17 cellular contexts compared by ENCODE assay signal in genomic region chr4:72546456-72546855, GRCh38. TPM values are rescaled to one million over a fixed set of nuclear protein-coding genes. Genes with fewer than 3 reads are reported as not detected.
DNase-seq lines count a peak whose midpoint lies in the region; FAIRE-seq and TF ChIP-seq lines count a peak whose summit lies in the region.
"Had no signal": no experiment of that assay in that cellular context is flagged by ENCODE, and none has a peak within 500 bp of the region (broad histone marks: within the 10 kb centered on the region; RNA-seq: fewer than 3 reads in every experiment).

No MANE protein-coding gene starts in this region.

- no peak overlapping the region for H3K9ac ChIP-seq in GM23248

- no peak for TF ChIP-seq POLR2A in uterus (IDR thresholded peaks at IDR 0.05)

- in situ Hi-C loops in GM23248 (cut with MboI) = no loop called here

- no peak overlapping the region for H3K4me3 ChIP-seq in AG09309 (ENCODE audit: control insufficient read depth, low read depth, low read length)
- H3K4me3 ChIP-seq in GM23248 = no peak overlapping the region
- H3K4me3 ChIP-seq in uterus = no peak overlapping the region
- H3K4me3 ChIP-seq in small intestine (ENCODE audit: low read depth in 1 of 2, low read length in 2 of 2) = no peak overlapping the region

- intact Hi-C loops in uterus (cut with DNase I; ENCODE audit: low total_unique reads) = no loop called here

- FAIRE-seq in small intestine (lab: Jason Lieb, UNC) = no peak
- FAIRE-seq: G401.6, GM12891 had no signal

- H3K79me2 ChIP-seq in GM23248 (ENCODE audit: insufficient read depth) = no peaks in the 10 kb centered on the region

- H3K27ac Mint-ChIP-seq in osteocyte (ENCODE audit: unreplicated experiment) = no peak overlapping the region
- H3K27ac Mint-ChIP-seq: CD4-positive, alpha-beta memory T cell; HFFc6 had no signal

- no peak overlapping the region for H3K4me3 Mint-ChIP-seq in osteocyte (ENCODE audit: unreplicated experiment)
- H3K4me3 Mint-ChIP-seq: CD4-positive, alpha-beta memory T cell; HFFc6 had no signal

- no peaks in the 10 kb centered on the region for H4K20me1 ChIP-seq in GM23248 (ENCODE audit: insufficient read depth)

- no peaks in the 10 kb centered on the region for H3K27me3 Mint-ChIP-seq in osteocyte (ENCODE audit: unreplicated experiment)

- no peaks in the 10 kb centered on the region for H3F3A ChIP-seq in GM23248 (ENCODE audit: insufficient read depth)

- H3K9me3 Mint-ChIP-seq in osteocyte (ENCODE audit: unreplicated experiment) = no peaks in the 10 kb centered on the region
- H3K9me3 Mint-ChIP-seq: HFFc6 had no signal

- no peak overlapping the region for H2AFZ ChIP-seq in GM23248

- H3K27ac ChIP-seq in GM23248 (no peak overlapping the region), uterus (peak overlapping the region; percentile 6 to 49), small intestine (ENCODE audit: low read depth in 1 of 2, low read length in 1 of 2) (no peak overlapping the region)
- H3K27ac ChIP-seq: C4-2B had no signal

- TF ChIP-seq CTCF in AG09309 (IDR thresholded peaks at IDR 0.05; ENCODE audit: control insufficient read depth, insufficient read depth, low read depth, low read length, missing control alignments) (no peak), uterus (IDR thresholded peaks at IDR 0.05) (no peak), osteocyte (IDR thresholded peaks at IDR 0.05) (no peak)

- WGBS in GM23248 (ENCODE audit: low coverage in 1 of 2, low lambda C conversion rate in 2 of 2, missing lambda C conversion rate in 2 of 2), 2 experiments = 11 to 26% methylated on average over 1 of the region's 1 CpG
- WGBS in small intestine, 3 donors = 85 to 89% (median 86%) methylated on average over 1 of the region's 1 CpG

- H3K27me3 ChIP-seq in GM23248 (replicated peaks; ENCODE audit: insufficient read depth) (no peaks in the 10 kb centered on the region), uterus (no peaks in the 10 kb centered on the region), small intestine (ENCODE audit: control insufficient read depth in 2 of 2, insufficient read depth in 2 of 2, low read length in 2 of 2) (no peaks in the 10 kb centered on the region)
- H3K27me3 ChIP-seq: BE2C had no signal

- no peaks in the 10 kb centered on the region for H3K4me1 Mint-ChIP-seq in osteocyte (ENCODE audit: unreplicated experiment)
- H3K4me1 Mint-ChIP-seq: CD4-positive, alpha-beta memory T cell had no signal

- DNase-seq in AG09309 (ENCODE audit: low read depth) (peak; percentile 57), GM23248 (peak; percentile 61), fibroblast of peridontal ligament (ENCODE audit: extremely low read depth) (peak; percentile 69), uterus (no peak), SIG-M5 (lab: John Stamatoyannopoulos, UW) (no peak), osteocyte (ENCODE audit: extremely low spot score, unreplicated experiment) (no peak), small intestine (no peak)
- DNase-seq: 8988T; BE2C; CD4-positive, alpha-beta memory T cell; DMS79; EL; HCEC 1CT; HFFc6 had no signal

- H3K4me1 ChIP-seq in GM23248 (ENCODE audit: insufficient read depth) = no peaks in the 10 kb centered on the region
- no peaks in the 10 kb centered on the region for H3K4me1 ChIP-seq in uterus
- H3K4me1 ChIP-seq in small intestine (ENCODE audit: control insufficient read depth in 2 of 2, insufficient read depth in 1 of 2, low read depth in 1 of 2, low read length in 1 of 2) = no peaks in the 10 kb centered on the region
- H3K4me1 ChIP-seq: BE2C had no signal

- H3K9me2 ChIP-seq in GM23248 (ENCODE audit: insufficient read depth) = no peaks in the 10 kb centered on the region

- H3K36me3 ChIP-seq in GM23248 (ENCODE audit: low read depth) = no peaks in the 10 kb centered on the region
- H3K36me3 ChIP-seq in uterus = no peaks in the 10 kb centered on the region
- H3K36me3 ChIP-seq in small intestine (ENCODE audit: control insufficient read depth in 2 of 2, insufficient read depth in 2 of 2, low read length in 2 of 2) = no peaks in the 10 kb centered on the region

- no peaks in the 10 kb centered on the region for H3K36me3 Mint-ChIP-seq in osteocyte (ENCODE audit: unreplicated experiment)
- H3K36me3 Mint-ChIP-seq: CD4-positive, alpha-beta memory T cell had no signal

- H3K4me2 ChIP-seq in GM23248 (ENCODE audit: unreplicated experiment) = no peak overlapping the region

- H3K9me3 ChIP-seq in GM23248 (ENCODE audit: low read depth) (no peaks in the 10 kb centered on the region), uterus (no peaks in the 10 kb centered on the region), small intestine (ENCODE audit: control insufficient read depth, low read depth) (no peaks in the 10 kb centered on the region)
- H3K9me3 ChIP-seq: BE2C had no signal

RNA-seq across cellular contexts. Expression of gene ADAMTS3, which starts 22.6 kb away (rescaled TPM):
- 0.43 and 1.3 TPM in 2 replicates for total RNA-seq in GM23248 (2014; rRNA removed; shearing (Covaris generic))
- polyA plus RNA-seq in GM23248 (2016; fragmentation: Nextera tagmentation; extraction: Ambion mirVana) = 0.20 and 0.44 TPM in 2 replicates
- 10 to 100 TPM in 2 of 4 donors, 1 to 10 TPM in 2; 4.2 to 25.7 (median 11.8) TPM for total RNA-seq in uterus
- 0.94 and 1.4 TPM in 2 replicates for total RNA-seq in osteocyte
- polyA plus RNA-seq in small intestine = under 1 TPM in 1 of 3 donors, not detected in 2; 0.16 TPM
- total RNA-seq: CD4-positive, alpha-beta memory T cell had no signal
- polyA plus RNA-seq: CD4-positive, alpha-beta memory T cell had no signal

Comparison
In these comparisons a context has a peak if more than half of its experiments do, and no peak if none do; other contexts are left out.
1. DNase-seq: peak in AG09309 (single experiment), GM23248 (single experiment) and fibroblast of peridontal ligament (single experiment); none in uterus (0 of 2), SIG-M5 (single experiment), osteocyte (single experiment) and small intestine (single experiment).
2. H3K27ac ChIP-seq: peak in uterus (2 of 2); none in GM23248 (single experiment) and small intestine (0 of 2).